Comparison of ENCODE assay signal across 10 cellular contexts in the genomic region with DNA sequence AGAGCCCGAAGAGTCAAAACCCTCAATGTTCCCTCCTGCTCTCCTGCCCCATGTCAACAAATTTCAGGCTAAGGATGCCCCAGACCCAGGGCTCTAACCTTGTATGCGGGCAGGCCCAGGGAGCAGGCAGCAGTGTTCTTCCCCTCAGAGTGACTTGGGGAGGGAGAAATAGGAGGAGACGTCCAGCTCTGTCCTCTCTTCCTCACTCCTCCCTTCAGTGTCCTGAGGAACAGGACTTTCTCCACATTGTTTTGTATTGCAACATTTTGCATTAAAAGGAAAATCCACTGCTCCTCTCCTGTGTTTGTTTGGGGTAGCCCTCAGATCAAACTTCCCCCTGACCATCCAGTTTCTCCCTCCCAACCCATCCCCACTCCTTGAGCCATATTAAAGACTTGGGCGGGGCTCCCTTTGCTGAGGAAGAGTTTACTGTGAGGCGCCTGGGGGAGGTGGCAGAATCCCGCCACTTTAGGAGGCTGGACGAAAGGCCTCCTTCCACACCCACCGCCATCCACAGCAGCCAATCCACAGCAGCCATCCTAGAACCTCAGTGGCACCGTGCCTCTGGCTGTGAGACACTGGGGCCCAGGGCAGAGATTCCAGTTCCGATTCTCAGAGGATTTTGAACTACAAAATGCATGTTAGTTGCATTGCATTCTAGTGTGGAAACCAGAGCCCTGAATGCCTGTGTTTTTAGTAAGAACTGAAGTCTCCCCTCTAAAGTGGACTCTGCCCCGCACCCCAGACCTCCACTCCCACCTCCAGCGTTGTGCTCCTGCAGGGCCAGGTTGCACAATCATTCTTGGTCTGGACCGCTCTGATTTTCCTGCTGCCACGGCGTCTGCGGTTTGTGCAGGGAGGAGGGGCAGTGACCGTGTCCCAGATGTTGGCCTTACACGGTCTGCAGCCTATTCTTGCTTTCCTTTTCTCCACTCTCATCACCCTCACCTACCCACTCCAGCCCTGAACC. TPM values are rescaled to one million over a fixed set of nuclear protein-coding genes. Genes with fewer than 3 reads are reported as not detected.
A peak's percentile ranks its signal among the peaks of the same experiment; 100 is the strongest.
DNase-seq lines count a peak whose midpoint lies in the region; ATAC-seq, FAIRE-seq and TF ChIP-seq lines count a peak whose summit lies in the region.
"Had no signal": no experiment of that assay in that cellular context is flagged by ENCODE, and none has a peak within 500 bp of the region (broad histone marks: within the 10 kb centered on the region; RNA-seq: fewer than 3 reads in every experiment).

No MANE protein-coding gene starts in this region.

- H3K27ac Mint-ChIP-seq in activated CD4-positive, alpha-beta memory T cell treated with anti-CD3 and anti-CD28 coated beads for 36 hours, result no peak overlapping the region
- H3K27ac Mint-ChIP-seq: activated naive CD8-positive, alpha-beta T cell treated with anti-CD3 and anti-CD28 coated beads, Interleukin-2, amount 10 ng/mL, durations not matched to agents 7 days and 5 days had no signal

- H3K27me3 ChIP-seq in BLaER1 (no peaks in the 10 kb centered on the region), ovary (no peaks in the 10 kb centered on the region)

- H3K4me3 Mint-ChIP-seq in activated CD4-positive, alpha-beta memory T cell treated with anti-CD3 and anti-CD28 coated beads for 36 hours, result no peak overlapping the region
- H3K4me3 Mint-ChIP-seq: activated naive CD8-positive, alpha-beta T cell treated with anti-CD3 and anti-CD28 coated beads, Interleukin-2, amount 10 ng/mL, durations not matched to agents 7 days and 5 days had no signal

- H3K4me1 ChIP-seq in BLaER1, result peaks cover 67% of the 10 kb centered on the region
- peaks cover 17% of the 10 kb centered on the region for H3K4me1 ChIP-seq in ovary (ENCODE audit: insufficient read depth)

- POLR2A ChIA-PET in activated CD4-positive, alpha-beta memory T cell treated with anti-CD3 and anti-CD28 coated beads for 36 hours (lab: Charles Lee), result no interaction called here

- no peak for TF ChIP-seq CTCF in ovary (IDR thresholded peaks at IDR 0.05)

- H3K9me3 ChIP-seq in BLaER1, result peaks cover 24% of the 10 kb centered on the region
- no peaks in the 10 kb centered on the region for H3K9me3 ChIP-seq in ovary

- TF ChIP-seq EP300 in ovary (IDR thresholded peaks at IDR 0.05), result no peak

- no peaks in the 10 kb centered on the region for H3K9me3 Mint-ChIP-seq in activated CD4-positive, alpha-beta memory T cell treated with anti-CD3 and anti-CD28 coated beads for 36 hours
- H3K9me3 Mint-ChIP-seq: activated naive CD8-positive, alpha-beta T cell treated with anti-CD3 and anti-CD28 coated beads, Interleukin-2, amount 10 ng/mL, durations not matched to agents 7 days and 5 days had no signal

- WGBS in ovary, 3 donors, result 9 to 10% (median 10%) methylated on average over 18 of the region's 18 CpGs

- peak; percentile 45 for DNase-seq in RCC 7860 (ENCODE audit: low spot score)
- DNase-seq in fibroblast of peridontal ligament (ENCODE audit: extremely low read depth), result peak; percentile 88
- DNase-seq in ovary, result peak; percentile 71 to 78 (median 77)
- DNase-seq in activated CD4-positive, alpha-beta memory T cell treated with anti-CD3 and anti-CD28 coated beads for 36 hours, result no peak
- no peak for DNase-seq in GM12892 (ENCODE audit: insufficient read length)
- DNase-seq: activated naive CD8-positive, alpha-beta T cell treated with anti-CD3 and anti-CD28 coated beads, Interleukin-2, amount 10 ng/mL, durations not matched to agents 7 days and 5 days; stimulated activated CD4-positive, alpha-beta T cell treated with anti-CD3 and anti-CD28 coated beads, Interleukin-1b, Interleukin-23, amount 100 ng/mL, for 48 hours had no signal

- no peak overlapping the region; the same call in 1 of the 2 replicates for H3K27ac ChIP-seq in BLaER1
- H3K27ac ChIP-seq in ovary, result peak overlapping the region; percentile 53 to 72

- peaks cover 6% of the 10 kb centered on the region; the same call in 1 of the 2 replicates for H4K20me1 ChIP-seq in BLaER1

- FAIRE-seq in RCC 7860 (lab: Jason Lieb, UNC) (no peak), GM12892 (lab: Jason Lieb, UNC) (no peak)

- no peaks in the 10 kb centered on the region for H3K27me3 Mint-ChIP-seq in activated CD4-positive, alpha-beta memory T cell treated with anti-CD3 and anti-CD28 coated beads for 36 hours
- H3K27me3 Mint-ChIP-seq: activated naive CD8-positive, alpha-beta T cell treated with anti-CD3 and anti-CD28 coated beads, Interleukin-2, amount 10 ng/mL, durations not matched to agents 7 days and 5 days had no signal

- peaks cover 14% of the 10 kb centered on the region for H3K4me1 Mint-ChIP-seq in activated CD4-positive, alpha-beta memory T cell treated with anti-CD3 and anti-CD28 coated beads for 36 hours (ENCODE audit: low read depth)

- H3K36me3 Mint-ChIP-seq in activated CD4-positive, alpha-beta memory T cell treated with anti-CD3 and anti-CD28 coated beads for 36 hours, result peaks cover 4% of the 10 kb centered on the region
- H3K36me3 Mint-ChIP-seq: activated naive CD8-positive, alpha-beta T cell treated with anti-CD3 and anti-CD28 coated beads, Interleukin-2, amount 10 ng/mL, durations not matched to agents 7 days and 5 days had no signal

- TF ChIP-seq POLR2A in ovary (IDR thresholded peaks at IDR 0.05) (no peak), GM12892 (IDR thresholded peaks at IDR 0.05; ENCODE audit: low read depth, low read length) (no peak)

- ATAC-seq in GM18907 (IDR thresholded peaks at IDR 0.05; ENCODE audit: unreplicated experiment), result no peak
- ATAC-seq in GM19395 (IDR thresholded peaks at IDR 0.05; ENCODE audit: unreplicated experiment), result no peak

- CTCF ChIA-PET in activated CD4-positive, alpha-beta memory T cell treated with anti-CD3 and anti-CD28 coated beads for 36 hours (lab: Charles Lee), result no interaction called here

- H3K9ac ChIP-seq in BLaER1, result no peak overlapping the region; the same call in 1 of the 2 replicates

- H3K4me3 ChIP-seq in BLaER1 (no peak overlapping the region), ovary (peak overlapping the region; percentile 26)

- intact Hi-C loops in ovary (cut with DNase I), result loop anchor here in 2 of 4 donors (2.0 to 5.0 kb wide), 2 partner anchors 300 to 303 kb away; no protein-coding TSS in a partner anchor
- intact Hi-C loops in activated CD4-positive, alpha-beta memory T cell treated with anti-CD3 and anti-CD28 coated beads for 36 hours (cut with micrococcal nuclease), result no loop called here

- H3K36me3 ChIP-seq in BLaER1 (peaks cover 4% of the 10 kb centered on the region; the same call in 1 of the 2 replicates), ovary (no peaks in the 10 kb centered on the region)

- H3K4me2 ChIP-seq in BLaER1, result peak overlapping the region; percentile 91

RNA-seq across cellular contexts. Expression of a gene that starts 3.0 kb away (rescaled TPM):
- total RNA-seq in ovary, result 100 to 1,000 TPM in 5 of 7 donors, 10 to 100 TPM in 2; 69.7 to 157 (median 119) TPM
- polyA plus RNA-seq in ovary, result 100 to 1,000 TPM; 139 to 240 TPM
- under 1 TPM in 1 of 2 experiments, not detected in 1; 0.21 TPM for total RNA-seq in activated CD4-positive, alpha-beta memory T cell treated with anti-CD3 and anti-CD28 coated beads for 36 hours
- not detected for polyA plus RNA-seq in GM12892 (2012; ENCODE audit: missing spikeins)

RNA-seq across cellular contexts. Expression of a gene that starts 53.1 kb away (rescaled TPM):
- total RNA-seq in ovary, result 10 to 100 TPM; 35.5 to 77.0 (median 68.3) TPM
- 10 to 100 TPM; 17.5 to 46.9 TPM for polyA plus RNA-seq in ovary
- 10 to 100 TPM; 55.3 to 55.7 TPM for total RNA-seq in activated CD4-positive, alpha-beta memory T cell treated with anti-CD3 and anti-CD28 coated beads for 36 hours
- 10.5 TPM for polyA plus RNA-seq in GM12892 (2012; ENCODE audit: missing spikeins)

Comparison
In these comparisons a context has a peak if more than half of its experiments do, and no peak if none do; other contexts are left out.
1. DNase-seq: peak in RCC 7860 (single experiment), fibroblast of peridontal ligament (single experiment) and ovary (5 of 5); none in activated CD4-positive, alpha-beta memory T cell treated with anti-CD3 and anti-CD28 coated beads for 36 hours (single experiment) and GM12892 (single experiment).
2. RNA of a gene that starts 3.0 kb away (total RNA-seq): 69.7 to 157 TPM in ovary; 0.21 TPM in activated CD4-positive, alpha-beta memory T cell treated with anti-CD3 and anti-CD28 coated beads for 36 hours; every median in the first group is over 10 times any median in the second.